ENCODE assay signal across 22 cellular contexts in the genomic region with DNA sequence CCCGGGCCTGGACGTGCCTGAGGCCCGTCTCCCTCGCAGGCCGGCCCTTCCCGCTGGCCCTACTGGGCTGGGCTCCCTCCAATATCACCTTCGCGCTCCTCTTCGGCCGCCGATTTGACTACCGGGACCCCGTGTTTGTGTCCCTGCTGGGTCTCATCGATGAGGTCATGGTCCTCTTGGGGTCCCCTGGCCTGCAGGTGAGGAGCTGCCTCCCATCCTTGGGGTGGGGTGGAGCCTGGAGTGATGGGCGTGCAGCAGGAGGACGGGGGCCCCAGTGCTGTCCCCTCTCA. TPM values are rescaled to one million over a fixed set of nuclear protein-coding genes. Genes with fewer than 3 reads are reported as not detected.
DNase-seq lines count a peak whose midpoint lies in the region; ATAC-seq, FAIRE-seq and TF ChIP-seq lines count a peak whose summit lies in the region.
"Had no signal": no experiment of that assay in that cellular context is flagged by ENCODE, and none has a peak within 500 bp of the region (broad histone marks: within the 10 kb centered on the region; RNA-seq: fewer than 3 reads in every experiment).

No MANE protein-coding gene starts in this region.

- TF ChIP-seq CTCF in HepG2 (CRISPR knock-in tag; IDR thresholded peaks at IDR 0.05), result no peak
- no peak for TF ChIP-seq CTCF in right lobe of liver (IDR thresholded peaks at IDR 0.05)
- no peak for TF ChIP-seq CTCF in neural cell (IDR thresholded peaks at IDR 0.05; ENCODE audit: poor library complexity, severe bottlenecking)

- no peaks in the 10 kb centered on the region for H3K9me3 ChIP-seq in HepG2 (ENCODE audit: low read length)
- H3K9me3 ChIP-seq in right lobe of liver, result no peaks in the 10 kb centered on the region
- no peaks in the 10 kb centered on the region for H3K9me3 ChIP-seq in neural cell (ENCODE audit: low read length)
- H3K9me3 ChIP-seq: Caco-2 had no signal

- DNase-seq in HepG2 (ENCODE audit: low spot score) (no peak), right lobe of liver (no peak), SIG-M5 treated with dmso at 0.1 percent for 504 hours (lab: John Stamatoyannopoulos, UW; ENCODE audit: unreplicated experiment) (no peak)
- DNase-seq: 8988T; C1 segment of cervical spinal cord; Caco-2; CD4-positive, alpha-beta T cell; H7; HFFc6; KBM-7 had no signal

- no peaks in the 10 kb centered on the region for H3F3A ChIP-seq in neural cell (ENCODE audit: insufficient read depth, low read length, poor library complexity, severe bottlenecking)

- H3K79me2 ChIP-seq in HepG2 (ENCODE audit: insufficient read depth, low read length), result peaks cover 30% of the 10 kb centered on the region
- H3K79me2 ChIP-seq in neural cell (replicated peaks; ENCODE audit: insufficient read depth, low read length), result no peaks in the 10 kb centered on the region

- 89% methylated on average over 10 of the region's 16 CpGs for WGBS in HepG2 (ENCODE audit: low lambda C conversion rate)
- 98% methylated on average over 6 of the region's 16 CpGs for WGBS in right lobe of liver (ENCODE audit: insufficient coverage, low coverage, low lambda C conversion rate, missing lambda C conversion rate)

- no peak overlapping the region for H3K9ac ChIP-seq in HepG2 (ENCODE audit: insufficient read depth, low read depth, low read length)
- no peak overlapping the region for H3K9ac ChIP-seq in neural cell (ENCODE audit: low read length)

- ATAC-seq in HepG2 (no peak), right lobe of liver (no peak), GM21423 (IDR thresholded peaks at IDR 0.05; ENCODE audit: unreplicated experiment) (no peak)
- ATAC-seq: GM23338, HCT116 had no signal

- H3K4me3 ChIP-seq in HepG2 (replicated peaks in 1 of 3; ENCODE audit: insufficient read depth in 1 of 3, low read depth in 2 of 3, low read length in 3 of 3) (no peak overlapping the region; a peak in 1 of 6 replicates), right lobe of liver (no peak overlapping the region), neural cell (ENCODE audit: low read length) (no peak overlapping the region)
- H3K4me3 ChIP-seq: GM23338 had no signal

- TF ChIP-seq RAD21 in HepG2 (CRISPR knock-in tag; IDR thresholded peaks at IDR 0.05), result no peak
- no peak for TF ChIP-seq RAD21 in neural cell (conservative IDR thresholded peaks at IDR 0.05)

- H4K20me1 ChIP-seq in HepG2 (ENCODE audit: insufficient read depth, low read length) (no peaks in the 10 kb centered on the region), neural cell (ENCODE audit: insufficient read depth) (no peaks in the 10 kb centered on the region)

- in situ Hi-C loops in HepG2 (cut with HindIII; ENCODE audit: extremely low pct_ligation_motif_present, low pct_unique_long_range_greater_than_20kb), result no loop called here

- intact Hi-C loops in HepG2 (cut with micrococcal nuclease; ENCODE audit: unreplicated experiment), result no loop called here
- intact Hi-C loops in right lobe of liver (cut with DNase I), result no loop called here

- H3K27ac ChIP-seq in HepG2 (ENCODE audit: extremely low read length, insufficient read depth, low read length), result no peak overlapping the region
- no peak overlapping the region for H3K27ac ChIP-seq in right lobe of liver
- no peak overlapping the region for H3K27ac ChIP-seq in neural cell (ENCODE audit: low read length)

- H3K36me3 ChIP-seq in HepG2 (replicated peaks in 1 of 2; ENCODE audit: control insufficient read depth in 1 of 2, insufficient read depth in 2 of 2, low read length in 2 of 2), result peaks cover 9 to 16% of the 10 kb centered on the region in 2 experiments; a peak in 3 of 5 replicates
- H3K36me3 ChIP-seq in right lobe of liver, result no peaks in the 10 kb centered on the region
- H3K36me3 ChIP-seq in neural cell (ENCODE audit: insufficient read depth, low read length), result no peaks in the 10 kb centered on the region

- POLR2A ChIA-PET in HepG2 (lab: Yijun Ruan, JAX), result interaction anchor here (1.1 to 6.1 kb wide), 4 partner anchors 8 to 27 kb away, joined by 3 to 97 read pairs (median 7); partner anchors contain the start of gene COX19

- no peak for FAIRE-seq in HepG2 (lab: Jason Lieb, UNC)
- FAIRE-seq: D721Med, G401.6, GM12891, GM18507, HTR-8/SVneo had no signal

- TF ChIP-seq EP300 in HepG2 (IDR thresholded peaks at IDR 0.05; ENCODE audit: low read depth in 2 of 2, low read length in 2 of 2) (no peak), HepG2 (CRISPR knock-in tag; IDR thresholded peaks at IDR 0.05; ENCODE audit: borderline replicate concordance) (no peak), neural cell (conservative IDR thresholded peaks at IDR 0.05; ENCODE audit: poor library complexity, severe bottlenecking) (no peak)

- H3K4me2 ChIP-seq in HepG2 (ENCODE audit: low read depth, low read length) (peak overlapping the region; percentile 98; the same call in 1 of the 2 replicates), neural cell (ENCODE audit: low read length) (no peak overlapping the region)
- H3K4me2 ChIP-seq: GM23338 had no signal

- no peaks in the 10 kb centered on the region for H3K9me2 ChIP-seq in neural cell (ENCODE audit: insufficient read depth, low read length)

- TF ChIP-seq POLR2A in HepG2 (IDR thresholded peaks at IDR 0.05; ENCODE audit: insufficient read depth in 1 of 2, low read depth in 2 of 2, low read length in 2 of 2) (no peak), right lobe of liver (IDR thresholded peaks at IDR 0.05) (no peak)

- BruUV-seq in HepG2 (replicated peaks; lab: Mats Ljungman, UMichigan), result no TSS peak

- H2AFZ ChIP-seq in HepG2 (ENCODE audit: low read length) (no peak overlapping the region), neural cell (ENCODE audit: low read depth, low read length) (no peak overlapping the region)
- H2AFZ ChIP-seq: GM23338 had no signal

- CTCF ChIA-PET in HepG2 (lab: Yijun Ruan, JAX; ENCODE audit: low intra/inter-chr PET ratio, low total read pairs), result no interaction called here

- H3K4me1 ChIP-seq in HepG2 (ENCODE audit: insufficient read depth, low read length) (peaks cover 60% of the 10 kb centered on the region), right lobe of liver (no peaks in the 10 kb centered on the region)

- no peaks in the 10 kb centered on the region for H3K27me3 ChIP-seq in HepG2 (ENCODE audit: control insufficient read depth in 1 of 2, insufficient read depth in 2 of 2, low read length in 2 of 2)
- H3K27me3 ChIP-seq in right lobe of liver, result no peaks in the 10 kb centered on the region
- H3K27me3 ChIP-seq in neural cell (ENCODE audit: insufficient read depth, low read depth, low read length), result no peaks in the 10 kb centered on the region

RNA-seq across cellular contexts. Expression of gene CYP2W1, which starts 2.1 kb away (rescaled TPM):
- 11.7 and 31.7 TPM in 2 replicates for total RNA-seq in HepG2 (2016; rRNA removed; fragmentation: Illumina TruSeq; extraction: Trizol)
- total RNA-seq in HepG2 (2016; cell fraction: cytosol; rRNA removed; fragmentation: Illumina TruSeq; extraction: Trizol; ENCODE audit: low read depth), result 6.8 and 8.3 TPM in 2 replicates
- total RNA-seq in HepG2 (2016; cell fraction: insoluble cytoplasmic fraction; rRNA removed; fragmentation: Illumina TruSeq; extraction: Trizol), result 10.2 and 31.7 TPM in 2 replicates
- 10.9 and 11.0 TPM in 2 replicates for total RNA-seq in HepG2 (2016; cell fraction: membrane; rRNA removed; fragmentation: Illumina TruSeq; extraction: Trizol)
- total RNA-seq in HepG2 (2016; cell fraction: nucleus; rRNA removed; fragmentation: Illumina TruSeq; extraction: Trizol), result 35.8 and 47.0 TPM in 2 replicates
- 19.5 and 32.7 TPM in 2 replicates for polyA plus RNA-seq in HepG2 (2011; rRNA removed)
- polyA plus RNA-seq in HepG2 (2011; cell fraction: cytosol; rRNA removed), result 9.5 and 22.3 TPM in 2 replicates
- 171 and 205 TPM in 2 replicates for polyA plus RNA-seq in HepG2 (2011; cell fraction: nucleus; rRNA removed)
- polyA plus RNA-seq in HepG2 (2012), result 20.0 and 28.3 TPM in 2 replicates
- 5.5 and 6.2 TPM in 2 replicates for polyA plus RNA-seq in HepG2 (2016; cell fraction: cytosol; fragmentation: Illumina TruSeq; extraction: Trizol; ENCODE audit: low read depth)
- 14.3 and 20.7 TPM in 2 replicates for polyA plus RNA-seq in HepG2 (2016; cell fraction: insoluble cytoplasmic fraction; fragmentation: Illumina TruSeq; extraction: Trizol; ENCODE audit: low read depth)
- polyA plus RNA-seq in HepG2 (2016; cell fraction: membrane; fragmentation: Illumina TruSeq; extraction: Trizol; ENCODE audit: low read depth), result 8.5 and 9.6 TPM in 2 replicates
- 135 and 137 TPM in 2 replicates for polyA plus RNA-seq in HepG2 (2016; cell fraction: nucleus; fragmentation: Illumina TruSeq; extraction: Trizol; ENCODE audit: insufficient read depth, low read depth)
- 66.3 TPM in 1 of 2 replicates, not detected in the other for polyA minus RNA-seq in HepG2 (2011; rRNA and poly(A)+ RNA removed; ENCODE audit: low replicate concordance)
- 26.5 and 32.3 TPM in 2 replicates for polyA minus RNA-seq in HepG2 (2011; cell fraction: cytosol; rRNA and poly(A)+ RNA removed)
- polyA minus RNA-seq in HepG2 (2011; cell fraction: nucleus; rRNA and poly(A)+ RNA removed), result 88.4 and 113 TPM in 2 replicates
- not detected for total RNA-seq in right lobe of liver
- polyA plus RNA-seq in neural cell, result not detected in 2 replicates
- not detected in 2 replicates for polyA minus RNA-seq in neural cell
- total RNA-seq: A673; CD4-positive, alpha-beta T cell; GM23338; H7 had no signal
- polyA plus RNA-seq: AG04450, GM23338, IgD-negative memory B cell had no signal

RNA-seq across cellular contexts. Expression of gene COX19, which starts 9.7 kb away (rescaled TPM):
- 6.5 and 11.5 TPM in 2 replicates for total RNA-seq in HepG2 (2016; rRNA removed; fragmentation: Illumina TruSeq; extraction: Trizol)
- total RNA-seq in HepG2 (2016; cell fraction: cytosol; rRNA removed; fragmentation: Illumina TruSeq; extraction: Trizol; ENCODE audit: low read depth), result 2.6 and 3.0 TPM in 2 replicates
- total RNA-seq in HepG2 (2016; cell fraction: insoluble cytoplasmic fraction; rRNA removed; fragmentation: Illumina TruSeq; extraction: Trizol), result 7.4 and 15.2 TPM in 2 replicates
- total RNA-seq in HepG2 (2016; cell fraction: membrane; rRNA removed; fragmentation: Illumina TruSeq; extraction: Trizol), result 7.6 and 8.2 TPM in 2 replicates
- total RNA-seq in HepG2 (2016; cell fraction: nucleus; rRNA removed; fragmentation: Illumina TruSeq; extraction: Trizol), result 21.5 and 23.4 TPM in 2 replicates
- polyA plus RNA-seq in HepG2 (2011; rRNA removed), result 21.0 and 21.7 TPM in 2 replicates
- 12.5 and 14.3 TPM in 2 replicates for polyA plus RNA-seq in HepG2 (2011; cell fraction: cytosol; rRNA removed)
- 59.5 and 79.7 TPM in 2 replicates for polyA plus RNA-seq in HepG2 (2011; cell fraction: nucleus; rRNA removed)
- 14.5 and 16.2 TPM in 2 replicates for polyA plus RNA-seq in HepG2 (2012)
- 2.2 and 2.3 TPM in 2 replicates for polyA plus RNA-seq in HepG2 (2016; cell fraction: cytosol; fragmentation: Illumina TruSeq; extraction: Trizol; ENCODE audit: low read depth)
- 11.0 and 11.3 TPM in 2 replicates for polyA plus RNA-seq in HepG2 (2016; cell fraction: insoluble cytoplasmic fraction; fragmentation: Illumina TruSeq; extraction: Trizol; ENCODE audit: low read depth)
- 3.6 and 3.8 TPM in 2 replicates for polyA plus RNA-seq in HepG2 (2016; cell fraction: membrane; fragmentation: Illumina TruSeq; extraction: Trizol; ENCODE audit: low read depth)
- polyA plus RNA-seq in HepG2 (2016; cell fraction: nucleus; fragmentation: Illumina TruSeq; extraction: Trizol; ENCODE audit: insufficient read depth, low read depth), result 32.8 and 35.0 TPM in 2 replicates
- polyA minus RNA-seq in HepG2 (2011; rRNA and poly(A)+ RNA removed; ENCODE audit: low replicate concordance), result 12.8 and 23.5 TPM in 2 replicates
- polyA minus RNA-seq in HepG2 (2011; cell fraction: cytosol; rRNA and poly(A)+ RNA removed), result 3.6 and 5.4 TPM in 2 replicates
- 50.6 and 61.9 TPM in 2 replicates for polyA minus RNA-seq in HepG2 (2011; cell fraction: nucleus; rRNA and poly(A)+ RNA removed)
- total RNA-seq in right lobe of liver, result 1 to 10 TPM; 3.2 to 6.5 (median 4.0) TPM
- 16.0 and 25.9 TPM in 2 replicates for polyA plus RNA-seq in neural cell
- polyA minus RNA-seq in neural cell, result 18.6 and 21.9 TPM in 2 replicates

RNA-seq across cellular contexts. Expression of gene ADAP1, which starts 30.6 kb away (rescaled TPM):
- total RNA-seq in HepG2 (2016; rRNA removed; fragmentation: Illumina TruSeq; extraction: Trizol) (18.3 and 24.6 TPM in 2 replicates), right lobe of liver (1 to 10 TPM; 1.4 to 4.2 (median 2.7) TPM)
- 23.5 and 25.0 TPM in 2 replicates for total RNA-seq in HepG2 (2016; cell fraction: cytosol; rRNA removed; fragmentation: Illumina TruSeq; extraction: Trizol; ENCODE audit: low read depth)
- 16.6 and 27.2 TPM in 2 replicates for total RNA-seq in HepG2 (2016; cell fraction: insoluble cytoplasmic fraction; rRNA removed; fragmentation: Illumina TruSeq; extraction: Trizol)
- 46.3 and 47.4 TPM in 2 replicates for total RNA-seq in HepG2 (2016; cell fraction: membrane; rRNA removed; fragmentation: Illumina TruSeq; extraction: Trizol)
- 13.2 TPM in 2 replicates for total RNA-seq in HepG2 (2016; cell fraction: nucleus; rRNA removed; fragmentation: Illumina TruSeq; extraction: Trizol)
- polyA plus RNA-seq in HepG2 (2011; rRNA removed) (10.5 and 15.0 TPM in 2 replicates), neural cell (76.8 and 96.1 TPM in 2 replicates)
- polyA plus RNA-seq in HepG2 (2011; cell fraction: cytosol; rRNA removed), result 11.8 and 14.5 TPM in 2 replicates
- polyA plus RNA-seq in HepG2 (2011; cell fraction: nucleus; rRNA removed), result 19.8 and 24.0 TPM in 2 replicates
- polyA plus RNA-seq in HepG2 (2012), result 15.3 and 21.4 TPM in 2 replicates
- 24.2 and 28.1 TPM in 2 replicates for polyA plus RNA-seq in HepG2 (2016; cell fraction: cytosol; fragmentation: Illumina TruSeq; extraction: Trizol; ENCODE audit: low read depth)
- 17.0 and 28.9 TPM in 2 replicates for polyA plus RNA-seq in HepG2 (2016; cell fraction: insoluble cytoplasmic fraction; fragmentation: Illumina TruSeq; extraction: Trizol; ENCODE audit: low read depth)
- polyA plus RNA-seq in HepG2 (2016; cell fraction: membrane; fragmentation: Illumina TruSeq; extraction: Trizol; ENCODE audit: low read depth), result 45.2 and 45.4 TPM in 2 replicates
- polyA plus RNA-seq in HepG2 (2016; cell fraction: nucleus; fragmentation: Illumina TruSeq; extraction: Trizol; ENCODE audit: insufficient read depth, low read depth), result 26.8 and 30.8 TPM in 2 replicates
- polyA minus RNA-seq in HepG2 (2011; rRNA and poly(A)+ RNA removed; ENCODE audit: low replicate concordance), result 3.5 and 14.9 TPM in 2 replicates
- polyA minus RNA-seq in HepG2 (2011; cell fraction: cytosol; rRNA and poly(A)+ RNA removed), result 7.5 and 11.2 TPM in 2 replicates
- polyA minus RNA-seq in HepG2 (2011; cell fraction: nucleus; rRNA and poly(A)+ RNA removed), result 5.2 and 7.6 TPM in 2 replicates
- polyA minus RNA-seq in neural cell, result 65.8 and 72.1 TPM in 2 replicates

RNA-seq across cellular contexts. Expression of gene GPR146, which starts 59.3 kb away (rescaled TPM):
- total RNA-seq in HepG2 (2016; rRNA removed; fragmentation: Illumina TruSeq; extraction: Trizol) (0.84 and 2.0 TPM in 2 replicates), right lobe of liver (10 to 100 TPM; 13.3 to 45.3 (median 22.8) TPM)
- 0.91 and 1.1 TPM in 2 replicates for total RNA-seq in HepG2 (2016; cell fraction: cytosol; rRNA removed; fragmentation: Illumina TruSeq; extraction: Trizol; ENCODE audit: low read depth)
- total RNA-seq in HepG2 (2016; cell fraction: insoluble cytoplasmic fraction; rRNA removed; fragmentation: Illumina TruSeq; extraction: Trizol), result 0.89 and 1.2 TPM in 2 replicates
- 1.9 and 2.7 TPM in 2 replicates for total RNA-seq in HepG2 (2016; cell fraction: membrane; rRNA removed; fragmentation: Illumina TruSeq; extraction: Trizol)
- 1.1 and 3.4 TPM in 2 replicates for total RNA-seq in HepG2 (2016; cell fraction: nucleus; rRNA removed; fragmentation: Illumina TruSeq; extraction: Trizol)
- polyA plus RNA-seq in HepG2 (2011; rRNA removed) (15.9 and 17.2 TPM in 2 replicates), neural cell (not detected in 2 replicates)
- polyA plus RNA-seq in HepG2 (2011; cell fraction: cytosol; rRNA removed), result 11.4 and 22.4 TPM in 2 replicates
- 18.2 and 25.0 TPM in 2 replicates for polyA plus RNA-seq in HepG2 (2011; cell fraction: nucleus; rRNA removed)
- polyA plus RNA-seq in HepG2 (2012), result 4.5 and 5.3 TPM in 2 replicates
- polyA plus RNA-seq in HepG2 (2016; cell fraction: cytosol; fragmentation: Illumina TruSeq; extraction: Trizol; ENCODE audit: low read depth), result 2.1 and 2.2 TPM in 2 replicates
- polyA plus RNA-seq in HepG2 (2016; cell fraction: insoluble cytoplasmic fraction; fragmentation: Illumina TruSeq; extraction: Trizol; ENCODE audit: low read depth), result 0.78 and 1.3 TPM in 2 replicates
- polyA plus RNA-seq in HepG2 (2016; cell fraction: membrane; fragmentation: Illumina TruSeq; extraction: Trizol; ENCODE audit: low read depth), result 2.3 and 3.4 TPM in 2 replicates
- 2.2 and 2.5 TPM in 2 replicates for polyA plus RNA-seq in HepG2 (2016; cell fraction: nucleus; fragmentation: Illumina TruSeq; extraction: Trizol; ENCODE audit: insufficient read depth, low read depth)
- polyA minus RNA-seq in HepG2 (2011; rRNA and poly(A)+ RNA removed; ENCODE audit: low replicate concordance), result 0.87 and 47.8 TPM in 2 replicates
- polyA minus RNA-seq in HepG2 (2011; cell fraction: cytosol; rRNA and poly(A)+ RNA removed), result 6.9 and 9.1 TPM in 2 replicates
- polyA minus RNA-seq in HepG2 (2011; cell fraction: nucleus; rRNA and poly(A)+ RNA removed), result 9.3 and 14.0 TPM in 2 replicates
- 0.97 TPM in 1 of 2 replicates, not detected in the other for polyA minus RNA-seq in neural cell

Comparison
In these comparisons a context has a peak if more than half of its experiments do, and no peak if none do; other contexts are left out.
1. RNA of gene CYP2W1, which starts 2.1 kb away (total RNA-seq): 6.8 to 47.0 TPM in HepG2; not detected in right lobe of liver; every median in the first group is over 4 times any median in the second.